Comparison of ENCODE assay signal across 8 cellular contexts in genomic region chr18:49561377-49562193, GRCh38. TPM values are rescaled to one million over a fixed set of nuclear protein-coding genes. Genes with fewer than 3 reads are reported as not detected.
DNase-seq lines count a peak whose midpoint lies in the region; ATAC-seq, FAIRE-seq and TF ChIP-seq lines count a peak whose summit lies in the region.

LIPG (plus strand) TSS chr18:49562057; CDS start chr18:49562309, 252 bp downstream.

- TF ChIP-seq CTCF in C4-2B (conservative IDR thresholded peaks at IDR 0.05) = no peak
- TF ChIP-seq CTCF in brain (conservative IDR thresholded peaks at IDR 0.05) = peak in 1 of 2 experiments; percentile 15
- TF ChIP-seq CTCF in spleen (IDR thresholded peaks at IDR 0.05 in 8 of 11, conservative IDR thresholded peaks at IDR 0.05 in 3 of 11) = no peak

- H3K9me3 Mint-ChIP-seq in IgD-negative memory B cell (no peaks in the 10 kb centered on the region), brain (no peaks in the 10 kb centered on the region), immature natural killer cell (no peaks in the 10 kb centered on the region)

- peak within 1 kb of the TSS; percentile 31 for H3K27ac ChIP-seq in C4-2B
- H3K27ac ChIP-seq in SJCRH30 = peak within 1 kb of the TSS; percentile 41
- no peak within 1 kb of the TSS for H3K27ac ChIP-seq in spleen

- no peaks in the 10 kb centered on the region for H3K27me3 ChIP-seq in SJCRH30
- peaks cover 0 to 81% (median 44%) of the 10 kb centered on the region in 7 donors for H3K27me3 ChIP-seq in spleen (replicated peaks in 1 of 7)

- no peak for FAIRE-seq in urothelium cell line (lab: Jason Lieb, UNC)

- peaks cover 4% of the 10 kb centered on the region; the same call in 1 of the 2 replicates for H3K36me3 ChIP-seq in SJCRH30
- H3K36me3 ChIP-seq in spleen = no peaks in the 10 kb centered on the region

- H3K27me3 Mint-ChIP-seq in IgD-negative memory B cell = peaks cover 65% of the 10 kb centered on the region
- H3K27me3 Mint-ChIP-seq in brain = peaks cover 33% of the 10 kb centered on the region
- peaks cover 9 to 43% (median 24%) of the 10 kb centered on the region in 3 donors for H3K27me3 Mint-ChIP-seq in immature natural killer cell (ENCODE audit: low read depth in 3 of 3)

- intact Hi-C loops in spleen (cut with DNase I; ENCODE audit: low total_unique reads) = no loop called here

- DNase-seq in SJCRH30 (peak; percentile 76 to 91), immature natural killer cell (peak; percentile 45 to 51 (median 48)), spleen (no peak), urothelium cell line (ENCODE audit: low spot score) (no peak)

- ATAC-seq in GM19438 (IDR thresholded peaks at IDR 0.05; ENCODE audit: low read depth, unreplicated experiment) = peak; percentile 63

- H3K4me3 Mint-ChIP-seq in IgD-negative memory B cell (peak within 1 kb of the TSS; percentile 0 to 88 (median 78)), brain (peak within 1 kb of the TSS; percentile 90 to 98 (median 97)), immature natural killer cell (peak within 1 kb of the TSS; percentile 75 to 85 (median 82))

- H3K4me1 Mint-ChIP-seq in IgD-negative memory B cell = peaks cover 5 to 20% (median 9%) of the 10 kb centered on the region in 3 donors
- peaks cover 59% of the 10 kb centered on the region for H3K4me1 Mint-ChIP-seq in brain
- H3K4me1 Mint-ChIP-seq in immature natural killer cell = peaks cover 29 to 31% of the 10 kb centered on the region in 2 donors

- H3K9me3 ChIP-seq in SJCRH30 (replicated peaks) (no peaks in the 10 kb centered on the region), spleen (no peaks in the 10 kb centered on the region)

- no peak for TF ChIP-seq POLR2A in spleen (IDR thresholded peaks at IDR 0.05)

- H3K4me3 ChIP-seq in SJCRH30 (peak within 1 kb of the TSS; percentile 58), spleen (peak within 1 kb of the TSS; percentile 25 to 65 (median 30))

- H3K27ac Mint-ChIP-seq in IgD-negative memory B cell (peak within 1 kb of the TSS in 2 of 3 donors; percentile 15 to 33), brain (peak within 1 kb of the TSS; percentile 90 to 95 (median 94)), immature natural killer cell (peak within 1 kb of the TSS in 1 of 6 donors; percentile 40)

- H3K4me1 ChIP-seq in SJCRH30 (peaks cover 7% of the 10 kb centered on the region; the same call in 1 of the 2 replicates), spleen (peaks cover 12 to 29% (median 23%) of the 10 kb centered on the region in 6 donors)

- 1 to 3% (median 3%) methylated on average over 51 to 59 of the region's 59 CpGs for WGBS in spleen, 5 donors

- no peaks in the 10 kb centered on the region for H3K36me3 Mint-ChIP-seq in IgD-negative memory B cell
- H3K36me3 Mint-ChIP-seq in brain = peaks cover 4% of the 10 kb centered on the region
- H3K36me3 Mint-ChIP-seq in immature natural killer cell = no peaks in the 10 kb centered on the region

RNA-seq across cellular contexts. Expression of gene LIPG, which starts in this region (rescaled TPM):
- polyA plus RNA-seq in IgD-negative memory B cell (not detected), brain (ENCODE audit: insufficient read depth, low read depth, low replicate concordance) (0.44 TPM), immature natural killer cell (not detected), spleen (under 1 TPM; 0.11 to 0.24 (median 0.22) TPM)
- total RNA-seq in SJCRH30 (2014; rRNA removed; shearing (Covaris generic)) = 37.0 and 37.3 TPM in 2 replicates
- total RNA-seq in spleen = 1 to 10 TPM in 2 of 7 donors, under 1 TPM in 2, not detected in 3; 0.35 to 2.7 (median 1.2) TPM

Comparison
In these comparisons a context has a peak if more than half of its experiments do, and no peak if none do; other contexts are left out.
1. RNA of gene LIPG (total RNA-seq): 37.0 to 37.3 TPM in SJCRH30; 0.35 to 2.7 TPM in spleen; every median in the first group is over 10 times any median in the second.
2. Peak in DNase-seq in immature natural killer cell; RNA of the gene not detected or under 1 TPM.
3. H3K27ac ChIP-seq: peak in C4-2B (single experiment) and SJCRH30 (single experiment); none in spleen (0 of 8).
4. DNase-seq: peak in SJCRH30 (2 of 2); none in spleen (single experiment) and urothelium cell line (single experiment).
5. Peak in every context shown above with its lines, with median percentiles within 50 percentile points of each other: H3K4me3 Mint-ChIP-seq.